Comparison of ENCODE assay signal across 29 cellular contexts in the genomic region with DNA sequence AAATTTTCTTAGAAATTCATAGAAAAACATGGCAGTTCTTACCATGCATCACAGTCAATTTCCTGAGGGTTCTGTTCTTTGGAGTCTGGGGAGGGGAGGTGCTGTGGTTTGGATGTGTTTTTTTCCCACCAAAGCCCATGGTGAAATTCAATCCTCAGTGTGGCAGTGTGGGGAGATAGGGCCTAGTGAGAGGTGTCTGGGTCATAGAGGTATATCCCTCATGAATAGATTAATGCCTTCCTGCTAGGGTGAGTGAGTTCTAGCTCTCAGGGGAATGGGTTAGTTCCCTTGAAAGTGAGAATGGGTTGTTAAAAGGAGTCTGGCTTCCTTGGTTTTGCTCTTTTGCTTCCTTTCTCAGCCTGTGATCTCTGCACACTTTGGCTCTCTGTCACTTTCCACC.
"Had no signal": no experiment of that assay in that cellular context is flagged by ENCODE, and none has a peak within 500 bp of the region (broad histone marks: within the 10 kb centered on the region; RNA-seq: fewer than 3 reads in every experiment).

No MANE protein-coding gene starts in this region.

- H3K9me3 ChIP-seq: colonic mucosa, esophagus muscularis mucosa, esophagus squamous epithelium, gastrocnemius medialis, gastroesophageal sphincter had no signal

- H3K27me3 Mint-ChIP-seq: dendritic cell treated with granulocyte-macrophage colony-stimulating factor and Interleukin-4, amounts not matched to agents 40 ng/mL and 50 ng/mL, for 4 days had no signal

- H3K9me3 Mint-ChIP-seq: effector memory CD8-positive, alpha-beta T cell had no signal

- DNase-seq: colonic mucosa; cortex of kidney; dermis blood vessel endothelial cell; dorsolateral prefrontal cortex; effector CD4-positive, alpha-beta T cell; effector CD8-positive, alpha-beta T cell; effector memory CD4-positive, alpha-beta T cell; effector memory CD8-positive, alpha-beta T cell; endodermal cell; erythroblast; esophagus squamous epithelium; foreskin fibroblast; foreskin keratinocyte; foreskin melanocyte; gastrocnemius medialis; glutamatergic neuron; head of caudate nucleus; heart left ventricle; heart right ventricle had no signal

- FAIRE-seq: colon, endometrium, endothelial cell of umbilical vein, frontal cortex had no signal

- H3K36me3 ChIP-seq: colonic mucosa, esophagus muscularis mucosa, esophagus squamous epithelium, gastrocnemius medialis, gastroesophageal sphincter, heart left ventricle, heart right ventricle had no signal

- H3K4me1 ChIP-seq: colonic mucosa, esophagus muscularis mucosa, esophagus squamous epithelium, foreskin keratinocyte, gastrocnemius medialis, gastroesophageal sphincter, heart left ventricle, heart right ventricle had no signal

- H3K4me3 ChIP-seq: colonic mucosa, coronary artery, dorsolateral prefrontal cortex, esophagus muscularis mucosa, esophagus squamous epithelium, gastrocnemius medialis, gastroesophageal sphincter, heart left ventricle, heart right ventricle had no signal

- ATAC-seq: effector memory CD8-positive, alpha-beta T cell; esophagus mucosa; foreskin keratinocyte; gastrocnemius medialis; gastroesophageal sphincter; heart left ventricle; heart right ventricle had no signal

- H3K27ac Mint-ChIP-seq: dendritic cell treated with granulocyte-macrophage colony-stimulating factor and Interleukin-4, amounts not matched to agents 40 ng/mL and 50 ng/mL, for 4 days; effector memory CD8-positive, alpha-beta T cell; endodermal cell had no signal

- H3K27ac ChIP-seq: colonic mucosa, coronary artery, dorsolateral prefrontal cortex, epithelial cell of prostate, esophagus muscularis mucosa, esophagus squamous epithelium, foreskin keratinocyte, gastrocnemius medialis, gastroesophageal sphincter, heart left ventricle, heart right ventricle had no signal

- H3K27me3 ChIP-seq: colonic mucosa, dorsolateral prefrontal cortex, esophagus muscularis mucosa, esophagus squamous epithelium, foreskin keratinocyte, gastrocnemius medialis, gastroesophageal sphincter, heart right ventricle had no signal

- H3K4me3 Mint-ChIP-seq: dendritic cell treated with granulocyte-macrophage colony-stimulating factor and Interleukin-4, amounts not matched to agents 40 ng/mL and 50 ng/mL, for 4 days; effector memory CD8-positive, alpha-beta T cell; endodermal cell had no signal
